In the genomic region with DNA sequence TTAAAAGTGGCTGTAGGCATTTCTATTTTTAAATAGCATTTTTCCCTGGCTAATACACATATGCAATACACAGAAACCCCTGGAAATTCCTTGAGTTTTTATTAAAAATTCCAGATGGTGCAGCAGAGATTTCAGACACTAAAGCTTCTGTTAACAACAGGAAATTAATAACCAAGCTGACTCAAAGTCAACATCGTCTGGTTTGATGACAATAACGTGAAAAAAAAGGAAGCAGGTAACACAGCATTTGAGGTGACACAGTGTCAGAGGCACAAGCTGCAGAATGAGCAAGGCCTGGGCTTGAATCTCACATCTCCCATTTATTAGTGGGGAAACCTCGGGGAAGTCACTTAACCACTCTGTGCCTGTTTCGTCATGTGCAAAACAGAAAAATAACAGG, we compare ENCODE assay signal across 23 cellular contexts.
DNase-seq lines count a peak whose midpoint lies in the region; ATAC-seq and TF ChIP-seq lines count a peak whose summit lies in the region.
"Had no signal": no experiment of that assay in that cellular context is flagged by ENCODE, and none has a peak within 500 bp of the region (broad histone marks: within the 10 kb centered on the region; RNA-seq: fewer than 3 reads in every experiment).

No MANE protein-coding gene starts in this region.

- H3K27ac ChIP-seq in RWPE2 (ENCODE audit: poor library complexity, severe bottlenecking), result no peak overlapping the region
- no peak overlapping the region for H3K27ac ChIP-seq in tibial artery

- no peaks in the 10 kb centered on the region for H3K36me3 ChIP-seq in RWPE2 (ENCODE audit: low read depth)
- H3K36me3 ChIP-seq in tibial artery, result no peaks in the 10 kb centered on the region

- TF ChIP-seq CTCF in RWPE2 (IDR thresholded peaks at IDR 0.05; ENCODE audit: poor library complexity, severe bottlenecking) (no peak), tibial artery (IDR thresholded peaks at IDR 0.05) (no peak)

- intact Hi-C loops in tibial artery (cut with DNase I; ENCODE audit: low total_unique reads), result no loop called here

- peaks cover 7% of the 10 kb centered on the region for H3K4me1 ChIP-seq in RWPE2 (ENCODE audit: insufficient read depth, poor library complexity, severe bottlenecking)
- H3K4me1 ChIP-seq in tibial artery, result no peaks in the 10 kb centered on the region

- H3K27me3 ChIP-seq in RWPE2 (ENCODE audit: insufficient read depth, poor library complexity, severe bottlenecking) (no peaks in the 10 kb centered on the region), tibial artery (peaks cover 0 to 28% of the 10 kb centered on the region in 2 donors)

- peak; percentile 27; the same call in 2 of the 3 replicates for ATAC-seq in RWPE2 (ENCODE audit: low read depth)
- peak; percentile 48 for ATAC-seq in esophagus mucosa
- ATAC-seq in GM21717 (IDR thresholded peaks at IDR 0.05; ENCODE audit: unreplicated experiment), result no peak
- ATAC-seq: GM12878, GM23338 had no signal

- DNase-seq in DMS153 treated with DMSO at 0.1 percent for 48 hours (lab: John Stamatoyannopoulos, UW; ENCODE audit: unreplicated experiment) (peak; percentile 32), HT-29 (ENCODE audit: low spot score) (peak; percentile 61), RWPE2 (ENCODE audit: low spot score) (no peak), tibial artery (no peak), GF-D8 (lab: John Stamatoyannopoulos, UW) (no peak), iPS-NIHi7 (ENCODE audit: extremely low spot score) (no peak)
- DNase-seq: C1 segment of cervical spinal cord; CD4-positive, alpha-beta memory T cell; COR-L47; H9; NCI-H1092; NCI-H1417 treated with DMSO at 0.1 percent for 48 hours; NCI-H1694 treated with DMSO at 0.1 percent for 48 hours; NCI-H2081; NCI-H2171; NCI-H226; NCI-H510A; RPMI8226; SHP77 had no signal

- H3K4me3 ChIP-seq in RWPE2 (ENCODE audit: severe bottlenecking), result no peak overlapping the region
- no peak overlapping the region for H3K4me3 ChIP-seq in tibial artery
- H3K4me3 ChIP-seq: GM12878, GM23338 had no signal

- H3K9me3 ChIP-seq in RWPE2 (ENCODE audit: severe bottlenecking), result peaks cover 2% of the 10 kb centered on the region
- H3K9me3 ChIP-seq in tibial artery, result no peaks in the 10 kb centered on the region

Comparison
In these comparisons a context has a peak if more than half of its experiments do, and no peak if none do; other contexts are left out.
1. DNase-seq: peak in DMS153 treated with DMSO at 0.1 percent for 48 hours (single experiment) and HT-29 (single experiment); none in RWPE2 (single experiment), tibial artery (0 of 2), GF-D8 (single experiment) and iPS-NIHi7 (single experiment).